In genomic region chr19:56119585-56119978, GRCh38 we compare ENCODE assay signal across 8 cellular contexts. TPM values are rescaled to one million over a fixed set of nuclear protein-coding genes. Genes with fewer than 3 reads are reported as not detected.
DNase-seq lines count a peak whose midpoint lies in the region; ATAC-seq lines count a peak whose summit lies in the region.

No MANE protein-coding gene starts in this region.

- H3K4me3 Mint-ChIP-seq in activated T-cell treated with anti-CD3 and anti-CD28 coated beads, Interleukin-2, amount 50 U/mL, for 24 hours = peak overlapping the region; percentile 87
- peak overlapping the region; percentile 86 for H3K4me3 Mint-ChIP-seq in activated CD8-positive, alpha-beta T cell treated with anti-CD3 and anti-CD28 coated beads, Interleukin-2, amount 10 ng/mL, durations not matched to agents 7 days and 5 days
- H3K4me3 Mint-ChIP-seq in stimulated activated naive CD8-positive, alpha-beta T cell treated with anti-CD3 and anti-CD28 coated beads, Interleukin-15, amount 100 ng/mL, for 72 hours = peak overlapping the region; percentile 92 to 93

- H3K36me3 ChIP-seq in iPS-18a (ENCODE audit: control insufficient read depth, low read depth, low read length) = peaks cover 12% of the 10 kb centered on the region

- DNase-seq in activated T-cell treated with anti-CD3 and anti-CD28 coated beads, Interleukin-2, amount 50 U/mL, for 24 hours = no peak
- DNase-seq in activated T-cell treated with anti-CD3 and anti-CD28 coated beads, Interleukin-2, amount 50 U/mL, for 1 hour = no peak
- DNase-seq in activated CD8-positive, alpha-beta T cell treated with anti-CD3 and anti-CD28 coated beads, Interleukin-2, amount 10 ng/mL, durations not matched to agents 7 days and 5 days = no peak
- DNase-seq in stimulated activated naive CD8-positive, alpha-beta T cell treated with anti-CD3 and anti-CD28 coated beads, Interleukin-15, amount 100 ng/mL, for 72 hours = no peak
- no peak for DNase-seq in hypothalamus (lab: John Stamatoyannopoulos, UW)
- DNase-seq in stimulated activated CD4-positive, alpha-beta T cell treated with anti-CD3 and anti-CD28 coated beads, Interleukin-2, amount 100 ng/mL, for 24 hours = no peak

- peak overlapping the region; percentile 98 for H3K27ac Mint-ChIP-seq in activated T-cell treated with anti-CD3 and anti-CD28 coated beads, Interleukin-2, amount 50 U/mL, for 24 hours
- peak overlapping the region; percentile 95 for H3K27ac Mint-ChIP-seq in activated CD8-positive, alpha-beta T cell treated with anti-CD3 and anti-CD28 coated beads, Interleukin-2, amount 10 ng/mL, durations not matched to agents 7 days and 5 days
- H3K27ac Mint-ChIP-seq in stimulated activated naive CD8-positive, alpha-beta T cell treated with anti-CD3 and anti-CD28 coated beads, Interleukin-15, amount 100 ng/mL, for 72 hours = peak overlapping the region; percentile 31 to 90

- H3K9ac ChIP-seq in iPS-18a (ENCODE audit: low read length) = peak overlapping the region; percentile 72

- peak overlapping the region; percentile 70 for H3K4me3 ChIP-seq in iPS-18a (ENCODE audit: low read length)

- peaks cover 40% of the 10 kb centered on the region for H3K36me3 Mint-ChIP-seq in activated T-cell treated with anti-CD3 and anti-CD28 coated beads, Interleukin-2, amount 50 U/mL, for 24 hours (ENCODE audit: low read depth)
- H3K36me3 Mint-ChIP-seq in activated CD8-positive, alpha-beta T cell treated with anti-CD3 and anti-CD28 coated beads, Interleukin-2, amount 10 ng/mL, durations not matched to agents 7 days and 5 days (ENCODE audit: low read depth) = peaks cover 9% of the 10 kb centered on the region

- H3K4me1 ChIP-seq in iPS-18a (ENCODE audit: control insufficient read depth, low read depth, low read length) = peaks cover 5% of the 10 kb centered on the region

- no peaks in the 10 kb centered on the region for H3K9me3 Mint-ChIP-seq in activated T-cell treated with anti-CD3 and anti-CD28 coated beads, Interleukin-2, amount 50 U/mL, for 24 hours
- no peaks in the 10 kb centered on the region for H3K9me3 Mint-ChIP-seq in activated CD8-positive, alpha-beta T cell treated with anti-CD3 and anti-CD28 coated beads, Interleukin-2, amount 10 ng/mL, durations not matched to agents 7 days and 5 days (ENCODE audit: insufficient read depth)
- H3K9me3 Mint-ChIP-seq in stimulated activated naive CD8-positive, alpha-beta T cell treated with anti-CD3 and anti-CD28 coated beads, Interleukin-15, amount 100 ng/mL, for 72 hours = no peaks in the 10 kb centered on the region

- no peaks in the 10 kb centered on the region for H3K27me3 Mint-ChIP-seq in activated T-cell treated with anti-CD3 and anti-CD28 coated beads, Interleukin-2, amount 50 U/mL, for 24 hours
- H3K27me3 Mint-ChIP-seq in activated CD8-positive, alpha-beta T cell treated with anti-CD3 and anti-CD28 coated beads, Interleukin-2, amount 10 ng/mL, durations not matched to agents 7 days and 5 days (ENCODE audit: low read depth) = no peaks in the 10 kb centered on the region
- no peaks in the 10 kb centered on the region for H3K27me3 Mint-ChIP-seq in stimulated activated naive CD8-positive, alpha-beta T cell treated with anti-CD3 and anti-CD28 coated beads, Interleukin-15, amount 100 ng/mL, for 72 hours

- POLR2A ChIA-PET in activated CD8-positive, alpha-beta T cell treated with anti-CD3 and anti-CD28 coated beads, Interleukin-2, amount 10 ng/mL, durations not matched to agents 7 days and 5 days (lab: Charles Lee) = interaction anchor here (0.5 to 2.2 kb wide), 5 partner anchors 8 to 194 kb away, joined by 4 to 6 read pairs (median 4); partner anchors contain the start of gene ZNF444

- peaks cover 56% of the 10 kb centered on the region for H3K4me1 Mint-ChIP-seq in activated T-cell treated with anti-CD3 and anti-CD28 coated beads, Interleukin-2, amount 50 U/mL, for 24 hours (ENCODE audit: low read depth)
- H3K4me1 Mint-ChIP-seq in activated CD8-positive, alpha-beta T cell treated with anti-CD3 and anti-CD28 coated beads, Interleukin-2, amount 10 ng/mL, durations not matched to agents 7 days and 5 days (ENCODE audit: low read depth) = peaks cover 43% of the 10 kb centered on the region
- H3K4me1 Mint-ChIP-seq in stimulated activated naive CD8-positive, alpha-beta T cell treated with anti-CD3 and anti-CD28 coated beads, Interleukin-15, amount 100 ng/mL, for 72 hours = peaks cover 52% of the 10 kb centered on the region

- H3K27me3 ChIP-seq in iPS-18a (ENCODE audit: control insufficient read depth, insufficient read depth, low read length) = no peaks in the 10 kb centered on the region

- H3K27ac ChIP-seq in iPS-18a (ENCODE audit: low read length) = no peak overlapping the region

- CTCF ChIA-PET in activated CD8-positive, alpha-beta T cell treated with anti-CD3 and anti-CD28 coated beads, Interleukin-2, amount 10 ng/mL, durations not matched to agents 7 days and 5 days (lab: Charles Lee) = no interaction called here

- no peak for ATAC-seq in activated CD8-positive, alpha-beta T cell treated with anti-CD3 and anti-CD28 coated beads, Interleukin-2, amount 10 ng/mL, durations not matched to agents 7 days and 5 days
- no peak for ATAC-seq in stimulated activated naive CD8-positive, alpha-beta T cell treated with anti-CD3 and anti-CD28 coated beads, Interleukin-15, amount 100 ng/mL, for 72 hours
- no peak for ATAC-seq in GM21360 (IDR thresholded peaks at IDR 0.05; ENCODE audit: unreplicated experiment)

- H3K9me3 ChIP-seq in iPS-18a (ENCODE audit: control insufficient read depth, low read depth, low read length) = no peaks in the 10 kb centered on the region

RNA-seq across cellular contexts. Expression of gene ZNF787, which starts 1.5 kb away (rescaled TPM):
- total RNA-seq in activated CD8-positive, alpha-beta T cell treated with anti-CD3 and anti-CD28 coated beads, Interleukin-2, amount 10 ng/mL, durations not matched to agents 7 days and 5 days = 10 to 100 TPM; 30.4 to 31.3 TPM

RNA-seq across cellular contexts. Expression of gene ZNF444, which starts 21.5 kb away (rescaled TPM):
- 10 to 100 TPM; 29.3 to 30.1 TPM for total RNA-seq in activated CD8-positive, alpha-beta T cell treated with anti-CD3 and anti-CD28 coated beads, Interleukin-2, amount 10 ng/mL, durations not matched to agents 7 days and 5 days

RNA-seq across cellular contexts. Expression of gene GALP, which starts 56.2 kb away (rescaled TPM):
- not detected for total RNA-seq in activated CD8-positive, alpha-beta T cell treated with anti-CD3 and anti-CD28 coated beads, Interleukin-2, amount 10 ng/mL, durations not matched to agents 7 days and 5 days
